Comparison of ENCODE assay signal across 10 cellular contexts in the genomic region with DNA sequence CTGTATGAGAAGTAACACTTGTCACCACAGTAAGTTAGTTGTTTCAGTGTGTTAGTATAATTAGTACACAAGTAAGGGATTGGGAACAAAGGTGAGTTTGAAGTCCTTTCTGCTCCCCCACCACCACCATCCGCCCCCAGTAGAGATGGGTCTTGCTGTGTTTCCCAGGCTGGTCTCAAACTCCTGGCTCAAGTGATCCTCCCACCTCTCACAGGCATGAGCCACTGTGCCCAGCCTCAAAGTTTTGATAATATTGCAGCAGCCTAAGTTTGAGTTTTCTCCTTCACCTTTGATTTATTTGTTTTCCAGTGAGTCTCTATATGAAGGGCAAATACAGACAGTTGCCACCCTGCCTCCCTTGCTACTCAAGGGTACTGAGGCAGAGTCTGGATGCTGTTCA. TPM values are rescaled to one million over a fixed set of nuclear protein-coding genes. Genes with fewer than 3 reads are reported as not detected.
A peak's percentile ranks its signal among the peaks of the same experiment; 100 is the strongest.
DNase-seq lines count a peak whose midpoint lies in the region; ATAC-seq and TF ChIP-seq lines count a peak whose summit lies in the region.
"Had no signal": no experiment of that assay in that cellular context is flagged by ENCODE, and none has a peak within 500 bp of the region (broad histone marks: within the 10 kb centered on the region; RNA-seq: fewer than 3 reads in every experiment).

No MANE protein-coding gene starts in this region.

- peaks cover 46% of the 10 kb centered on the region for H3K36me3 Mint-ChIP-seq in activated naive CD8-positive, alpha-beta T cell treated with anti-CD3 and anti-CD28 coated beads, Interleukin-2, amount 10 ng/mL, durations not matched to agents 7 days and 5 days
- peaks cover 20 to 22% of the 10 kb centered on the region in 2 donors for H3K36me3 Mint-ChIP-seq in naive B cell

- DNase-seq in activated naive CD8-positive, alpha-beta T cell treated with anti-CD3 and anti-CD28 coated beads, Interleukin-2, amount 10 ng/mL, durations not matched to agents 7 days and 5 days, result no peak
- no peak for DNase-seq in naive B cell
- DNase-seq in SW 1271 (lab: John Stamatoyannopoulos, UW), result no peak
- DNase-seq in NOMO-1 treated with DMSO at 0.1 percent for 48 hours (lab: John Stamatoyannopoulos, UW; ENCODE audit: unreplicated experiment), result no peak
- no peak for DNase-seq in Kasumi-1 (lab: John Stamatoyannopoulos, UW)
- DNase-seq in adrenal gland, result no peak
- DNase-seq: NCI-H226, T1000 had no signal

- H3K27ac ChIP-seq in ACC112 (ENCODE audit: low read depth, low read length) (peak overlapping the region; percentile 29), HEK293 (ENCODE audit: extremely low read depth, low read depth, low read length) (no peak overlapping the region), adrenal gland (peak overlapping the region in 2 of 5 donors; percentile 53 to 60)

- peaks cover 53% of the 10 kb centered on the region for H3K79me2 ChIP-seq in ACC112 (ENCODE audit: control insufficient read depth, insufficient read depth, low read length, unreplicated experiment)

- H3K9me3 ChIP-seq in HEK293 (ENCODE audit: control insufficient read depth, insufficient read depth, low read depth, low read length), result no peaks in the 10 kb centered on the region
- H3K9me3 ChIP-seq in adrenal gland (replicated peaks in 1 of 3), result no peaks in the 10 kb centered on the region

- ATAC-seq in activated naive CD8-positive, alpha-beta T cell treated with anti-CD3 and anti-CD28 coated beads, Interleukin-2, amount 10 ng/mL, durations not matched to agents 7 days and 5 days (ENCODE audit: low read depth), result no peak
- ATAC-seq in naive B cell (ENCODE audit: low read depth in 2 of 2), result no peak

- H3K4me1 Mint-ChIP-seq in activated naive CD8-positive, alpha-beta T cell treated with anti-CD3 and anti-CD28 coated beads, Interleukin-2, amount 10 ng/mL, durations not matched to agents 7 days and 5 days, result peaks cover 39% of the 10 kb centered on the region
- peaks cover 49 to 56% (median 53%) of the 10 kb centered on the region in 3 donors for H3K4me1 Mint-ChIP-seq in naive B cell

- H3K36me3 ChIP-seq in ACC112 (ENCODE audit: insufficient read depth, low read length), result peaks cover 32% of the 10 kb centered on the region
- peaks cover 4 to 50% of the 10 kb centered on the region in 2 experiments; a peak in 2 of 3 replicates for H3K36me3 ChIP-seq in HEK293 (ENCODE audit: control insufficient read depth in 2 of 2, insufficient read depth in 1 of 2, low read length in 2 of 2)
- H3K36me3 ChIP-seq in adrenal gland (replicated peaks in 1 of 2), result peaks cover 0 to 45% of the 10 kb centered on the region in 2 donors

- TF ChIP-seq CTCF in HEK293 (tag by site-specific recombination; IDR thresholded peaks at IDR 0.05) (no peak), adrenal gland (IDR thresholded peaks at IDR 0.05) (no peak)

- TF ChIP-seq POLR2A in adrenal gland (IDR thresholded peaks at IDR 0.05), result no peak

- 67 to 100% (median 89%) methylated on average over 1 of the region's 1 CpG for WGBS in adrenal gland, 4 donors

- H2AFZ ChIP-seq in ACC112 (ENCODE audit: low read length, unreplicated experiment), result no peak overlapping the region

- POLR2A ChIA-PET in HEK293 (lab: Yijun Ruan, JAX), result no interaction called here
- POLR2A ChIA-PET in activated naive CD8-positive, alpha-beta T cell treated with anti-CD3 and anti-CD28 coated beads, Interleukin-2, amount 10 ng/mL, durations not matched to agents 7 days and 5 days (lab: Charles Lee), result no interaction called here

- H3K4me3 Mint-ChIP-seq in activated naive CD8-positive, alpha-beta T cell treated with anti-CD3 and anti-CD28 coated beads, Interleukin-2, amount 10 ng/mL, durations not matched to agents 7 days and 5 days, result peak overlapping the region; percentile 92
- H3K4me3 Mint-ChIP-seq in naive B cell, result peak overlapping the region; percentile 64 to 100 (median 98)

- H3K27me3 ChIP-seq in ACC112 (ENCODE audit: insufficient read depth, low read length) (no peaks in the 10 kb centered on the region), adrenal gland (no peaks in the 10 kb centered on the region)

- no peaks in the 10 kb centered on the region for H3K27me3 Mint-ChIP-seq in activated naive CD8-positive, alpha-beta T cell treated with anti-CD3 and anti-CD28 coated beads, Interleukin-2, amount 10 ng/mL, durations not matched to agents 7 days and 5 days
- H3K27me3 Mint-ChIP-seq in naive B cell, result no peaks in the 10 kb centered on the region

- peaks cover 27% of the 10 kb centered on the region for H3K4me1 ChIP-seq in ACC112 (ENCODE audit: control insufficient read depth, insufficient read depth, low read length, unreplicated experiment)
- H3K4me1 ChIP-seq in HEK293 (ENCODE audit: control insufficient read depth, insufficient read depth, low read length), result peaks cover 5% of the 10 kb centered on the region; the same call in 1 of the 2 replicates
- H3K4me1 ChIP-seq in adrenal gland (replicated peaks in 1 of 2), result peaks cover 41 to 48% of the 10 kb centered on the region in 2 donors

- H3K4me3 ChIP-seq in ACC112 (ENCODE audit: low read depth, low read length) (peak overlapping the region; percentile 85), HEK293 (ENCODE audit: low read depth, low read length) (no peak overlapping the region), adrenal gland (no peak overlapping the region)

- no peaks in the 10 kb centered on the region for H3K9me3 Mint-ChIP-seq in activated naive CD8-positive, alpha-beta T cell treated with anti-CD3 and anti-CD28 coated beads, Interleukin-2, amount 10 ng/mL, durations not matched to agents 7 days and 5 days
- H3K9me3 Mint-ChIP-seq in naive B cell, result peaks cover 0 to 3% (median 0%) of the 10 kb centered on the region in 7 donors

- peak overlapping the region; percentile 55 for H3K27ac Mint-ChIP-seq in activated naive CD8-positive, alpha-beta T cell treated with anti-CD3 and anti-CD28 coated beads, Interleukin-2, amount 10 ng/mL, durations not matched to agents 7 days and 5 days
- peak overlapping the region; percentile 71 to 99 (median 96) for H3K27ac Mint-ChIP-seq in naive B cell

- intact Hi-C loops in adrenal gland (cut with DNase I), result no loop called here

- CTCF ChIA-PET in HEK293 (lab: Yijun Ruan, JAX), result interaction anchor here (0.6 to 1.2 kb wide), 5 partner anchors 12 to 170 kb away, joined by 3 to 4 read pairs (median 3); no protein-coding TSS in a partner anchor

TF ChIP-seq in HEK293, 187 proteins besides CTCF, POLR2A, EP300 and RAD21:
- TF ChIP-seq SP3 (tag by site-specific recombination; IDR thresholded peaks at IDR 0.05) (no peak), SCRT2 (tag by site-specific recombination; IDR thresholded peaks at IDR 0.05) (0 out of 2 replicates have a peak, but pooled peaks have one; percentile 21)

RNA-seq across cellular contexts. Expression of a gene that starts 23.7 kb away (rescaled TPM):
- 100 to 1,000 TPM; 325 to 341 TPM for total RNA-seq in activated naive CD8-positive, alpha-beta T cell treated with anti-CD3 and anti-CD28 coated beads, Interleukin-2, amount 10 ng/mL, durations not matched to agents 7 days and 5 days
- polyA plus RNA-seq in naive B cell (ENCODE audit: low read depth in 6 of 6) (10 to 100 TPM; 17.9 to 63.4 (median 31.7) TPM), adrenal gland (100 to 1,000 TPM in 1 of 3 donors, 10 to 100 TPM in 2; 26.4 to 159 (median 71.3) TPM)
- total RNA-seq in adrenal gland, result 10 to 100 TPM; 43.4 to 73.7 (median 59.6) TPM

RNA-seq across cellular contexts. Expression of a gene that starts 46.6 kb away (rescaled TPM):
- 100 to 1,000 TPM; 185 to 207 TPM for total RNA-seq in activated naive CD8-positive, alpha-beta T cell treated with anti-CD3 and anti-CD28 coated beads, Interleukin-2, amount 10 ng/mL, durations not matched to agents 7 days and 5 days
- polyA plus RNA-seq in naive B cell (ENCODE audit: low read depth in 6 of 6), result 10 to 100 TPM in 2 of 6 donors, 1 to 10 TPM in 4; 3.5 to 18.4 (median 8.4) TPM
- 10 to 100 TPM in 7 of 8 donors, 1 to 10 TPM in 1; 9.2 to 52.9 (median 40.4) TPM for total RNA-seq in adrenal gland
- 100 to 1,000 TPM in 1 of 3 donors, 10 to 100 TPM in 1, 1 to 10 TPM in 1; 8.7 to 205 (median 99.8) TPM for polyA plus RNA-seq in adrenal gland

Comparison
In these comparisons a context has a peak if more than half of its experiments do, and no peak if none do; other contexts are left out.
1. RNA of a gene that starts 23.7 kb away (total RNA-seq): 325 to 341 TPM in activated naive CD8-positive, alpha-beta T cell treated with anti-CD3 and anti-CD28 coated beads, Interleukin-2, amount 10 ng/mL, durations not matched to agents 7 days and 5 days; 43.4 to 73.7 TPM in adrenal gland; every median in the first group is over 4 times any median in the second.